ENCODE assay signal across 1 cellular context in the genomic region with DNA sequence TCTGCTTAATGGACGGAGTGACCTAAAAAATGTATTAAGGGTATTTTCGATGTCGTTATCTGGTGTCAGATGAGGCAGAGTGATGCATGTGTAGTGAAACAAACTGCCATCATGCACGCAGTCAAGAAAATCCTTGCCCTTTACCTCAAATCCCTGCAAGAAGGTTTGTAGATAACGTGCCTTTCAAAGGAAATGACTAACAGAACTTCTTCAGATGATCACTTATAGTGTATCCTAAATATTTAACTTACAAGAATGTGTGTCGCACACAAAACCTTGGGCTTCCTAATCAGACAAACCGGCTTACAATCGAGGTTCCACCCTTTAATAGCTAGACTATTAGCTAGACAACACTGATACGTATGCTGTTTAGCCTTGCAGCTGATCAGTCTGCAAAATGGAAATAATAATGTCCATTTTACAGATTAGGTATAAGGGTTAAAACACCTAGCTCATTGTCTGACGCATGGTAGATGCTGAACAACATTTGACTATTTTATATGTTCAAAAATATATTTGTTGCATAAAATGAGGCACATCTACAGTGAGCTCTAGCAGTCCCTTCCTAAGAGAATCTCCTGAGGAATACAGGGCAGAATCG.
TF ChIP-seq lines count a peak whose summit lies in the region.

No MANE protein-coding gene starts in this region.

TF ChIP-seq in HepG2, 621 proteins besides CTCF, POLR2A, EP300 and RAD21 (continued from another document):
- TF ChIP-seq, protein P1, sequence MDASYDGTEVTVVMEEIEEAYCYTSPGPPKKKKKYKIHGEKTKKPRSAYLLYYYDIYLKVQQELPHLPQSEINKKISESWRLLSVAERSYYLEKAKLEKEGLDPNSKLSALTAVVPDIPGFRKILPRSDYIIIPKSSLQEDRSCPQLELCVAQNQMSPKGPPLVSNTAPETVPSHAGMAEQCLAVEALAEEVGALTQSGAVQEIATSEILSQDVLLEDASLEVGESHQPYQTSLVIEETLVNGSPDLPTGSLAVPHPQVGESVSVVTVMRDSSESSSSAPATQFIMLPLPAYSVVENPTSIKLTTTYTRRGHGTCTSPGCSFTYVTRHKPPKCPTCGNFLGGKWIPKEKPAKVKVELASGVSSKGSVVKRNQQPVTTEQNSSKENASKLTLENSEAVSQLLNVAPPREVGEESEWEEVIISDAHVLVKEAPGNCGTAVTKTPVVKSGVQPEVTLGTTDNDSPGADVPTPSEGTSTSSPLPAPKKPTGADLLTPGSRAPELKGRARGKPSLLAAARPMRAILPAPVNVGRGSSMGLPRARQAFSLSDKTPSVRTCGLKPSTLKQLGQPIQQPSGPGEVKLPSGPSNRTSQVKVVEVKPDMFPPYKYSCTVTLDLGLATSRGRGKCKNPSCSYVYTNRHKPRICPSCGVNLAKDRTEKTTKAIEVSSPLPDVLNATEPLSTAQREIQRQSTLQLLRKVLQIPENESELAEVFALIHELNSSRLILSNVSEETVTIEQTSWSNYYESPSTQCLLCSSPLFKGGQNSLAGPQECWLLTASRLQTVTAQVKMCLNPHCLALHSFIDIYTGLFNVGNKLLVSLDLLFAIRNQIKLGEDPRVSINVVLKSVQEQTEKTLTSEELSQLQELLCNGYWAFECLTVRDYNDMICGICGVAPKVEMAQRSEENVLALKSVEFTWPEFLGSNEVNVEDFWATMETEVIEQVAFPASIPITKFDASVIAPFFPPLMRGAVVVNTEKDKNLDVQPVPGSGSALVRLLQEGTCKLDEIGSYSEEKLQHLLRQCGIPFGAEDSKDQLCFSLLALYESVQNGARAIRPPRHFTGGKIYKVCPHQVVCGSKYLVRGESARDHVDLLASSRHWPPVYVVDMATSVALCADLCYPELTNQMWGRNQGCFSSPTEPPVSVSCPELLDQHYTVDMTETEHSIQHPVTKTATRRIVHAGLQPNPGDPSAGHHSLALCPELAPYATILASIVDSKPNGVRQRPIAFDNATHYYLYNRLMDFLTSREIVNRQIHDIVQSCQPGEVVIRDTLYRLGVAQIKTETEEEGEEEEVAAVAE (CRISPR knock-in tag; IDR thresholded peaks at IDR 0.05; ENCODE audit: borderline replicate concordance), result 0 out of 2 replicates have a peak, but pooled peaks have one; percentile 9
- TF ChIP-seq ZNF652 (CRISPR knock-in tag; IDR thresholded peaks at IDR 0.05; ENCODE audit: borderline replicate concordance, low read depth) (peak; percentile 10; the same call in 1 of the 2 replicates), LCORL (IDR thresholded peaks at IDR 0.05) (no peak), LCORL (CRISPR knock-in tag; IDR thresholded peaks at IDR 0.05) (peak; percentile 12; the same call in 1 of the 2 replicates), PHF5A (CRISPR knock-in tag; IDR thresholded peaks at IDR 0.05; ENCODE audit: low read depth, unreplicated experiment) (no peak), ZNF44 (CRISPR knock-in tag; IDR thresholded peaks at IDR 0.05) (0 out of 2 replicates have a peak, but pooled peaks have one; percentile 31)
- TF ChIP-seq, protein P2, sequence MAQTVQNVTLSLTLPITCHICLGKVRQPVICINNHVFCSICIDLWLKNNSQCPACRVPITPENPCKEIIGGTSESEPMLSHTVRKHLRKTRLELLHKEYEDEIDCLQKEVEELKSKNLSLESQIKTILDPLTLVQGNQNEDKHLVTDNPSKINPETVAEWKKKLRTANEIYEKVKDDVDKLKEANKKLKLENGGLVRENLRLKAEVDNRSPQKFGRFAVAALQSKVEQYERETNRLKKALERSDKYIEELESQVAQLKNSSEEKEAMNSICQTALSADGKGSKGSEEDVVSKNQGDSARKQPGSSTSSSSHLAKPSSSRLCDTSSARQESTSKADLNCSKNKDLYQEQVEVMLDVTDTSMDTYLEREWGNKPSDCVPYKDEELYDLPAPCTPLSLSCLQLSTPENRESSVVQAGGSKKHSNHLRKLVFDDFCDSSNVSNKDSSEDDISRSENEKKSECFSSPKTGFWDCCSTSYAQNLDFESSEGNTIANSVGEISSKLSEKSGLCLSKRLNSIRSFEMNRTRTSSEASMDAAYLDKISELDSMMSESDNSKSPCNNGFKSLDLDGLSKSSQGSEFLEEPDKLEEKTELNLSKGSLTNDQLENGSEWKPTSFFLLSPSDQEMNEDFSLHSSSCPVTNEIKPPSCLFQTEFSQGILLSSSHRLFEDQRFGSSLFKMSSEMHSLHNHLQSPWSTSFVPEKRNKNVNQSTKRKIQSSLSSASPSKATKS (CRISPR knock-in tag; IDR thresholded peaks at IDR 0.05), result 0 out of 2 replicates have a peak, but pooled peaks have one; percentile 12
